In genomic region chr19:5436948-5437306, GRCh38 we compare ENCODE assay signal across 19 cellular contexts. TPM values are rescaled to one million over a fixed set of nuclear protein-coding genes. Genes with fewer than 3 reads are reported as not detected.
DNase-seq lines count a peak whose midpoint lies in the region; ATAC-seq, FAIRE-seq and TF ChIP-seq lines count a peak whose summit lies in the region.
"Had no signal": no experiment of that assay in that cellular context is flagged by ENCODE, and none has a peak within 500 bp of the region (broad histone marks: within the 10 kb centered on the region; RNA-seq: fewer than 3 reads in every experiment).

No MANE protein-coding gene starts in this region.

- TF ChIP-seq CTCF in cardiac muscle cell (IDR thresholded peaks at IDR 0.05; ENCODE audit: low read depth, low read length) (no peak), K562 (IDR thresholded peaks at IDR 0.05 in 2 of 3, conservative IDR thresholded peaks at IDR 0.05 in 1 of 3; ENCODE audit: insufficient read depth in 2 of 3, low read depth in 1 of 3, low read length in 3 of 3) (no peak), type B pancreatic cell (conservative IDR thresholded peaks at IDR 0.05) (no peak)

- no peak for FAIRE-seq in K562 (lab: Jason Lieb, UNC)

- CTCF ChIA-PET in K562 (lab: Yijun Ruan, JAX; ENCODE audit: low intra/inter-chr PET ratio), result no interaction called here

- in situ Hi-C loops in K562 (cut with MboI), result no loop called here

- H3K4me2 ChIP-seq in K562 (ENCODE audit: insufficient read depth, low read length), result no peak overlapping the region

- H3K4me1 Mint-ChIP-seq in type B pancreatic cell (ENCODE audit: unreplicated experiment), result peaks cover 7% of the 10 kb centered on the region
- H3K4me1 Mint-ChIP-seq: activated CD8-positive, alpha-beta memory T cell treated with anti-CD3 and anti-CD28 coated beads, Interleukin-2, amount 10 ng/mL, durations not matched to agents 7 days and 5 days; CD4-positive, alpha-beta memory T cell had no signal

- H3K9me3 Mint-ChIP-seq in type B pancreatic cell, result no peaks in the 10 kb centered on the region

- H2AFZ ChIP-seq in K562 (ENCODE audit: low read depth, low read length), result no peak overlapping the region; the same call in 1 of the 2 replicates

- H3K4me1 ChIP-seq in cardiac muscle cell (ENCODE audit: low read depth) (no peaks in the 10 kb centered on the region), K562 (replicated peaks in 1 of 2; ENCODE audit: control insufficient read depth in 2 of 2, insufficient read depth in 2 of 2, low read length in 2 of 2) (peaks cover 23 to 29% of the 10 kb centered on the region in 2 experiments), mesodermal cell (ENCODE audit: control insufficient read depth, insufficient read depth, low read length, poor library complexity, severe bottlenecking) (peaks cover 13% of the 10 kb centered on the region)

- peaks cover 68% of the 10 kb centered on the region for H3K27me3 ChIP-seq in cardiac muscle cell
- H3K27me3 ChIP-seq in K562 (ENCODE audit: control insufficient read depth in 2 of 2, insufficient read depth in 2 of 2, low read length in 2 of 2), result peaks cover 0 to 5% of the 10 kb centered on the region in 2 experiments; a peak in 1 of 5 replicates

- H3K27ac ChIP-seq in cardiac muscle cell, result no peak overlapping the region
- no peak overlapping the region for H3K27ac ChIP-seq in K562 (ENCODE audit: extremely low read depth, low read depth, low read length)
- no peak overlapping the region for H3K27ac ChIP-seq in mesodermal cell (ENCODE audit: low read depth, low read length, severe bottlenecking)
- H3K27ac ChIP-seq: esophagus muscularis mucosa had no signal

- H3K4me3 ChIP-seq in cardiac muscle cell (peak overlapping the region; percentile 41), K562 (peak overlapping the region; percentile 21; the same call in 1 of the 2 replicates), mesodermal cell (ENCODE audit: extremely low read depth, insufficient read depth, low read length, poor library complexity, severe bottlenecking) (peak overlapping the region; percentile 42)
- H3K4me3 ChIP-seq: esophagus muscularis mucosa had no signal

- BruUV-seq in K562 (replicated peaks; lab: Mats Ljungman, UMichigan), result no TSS peak

- no peak overlapping the region for H3K27ac Mint-ChIP-seq in type B pancreatic cell
- H3K27ac Mint-ChIP-seq: activated CD8-positive, alpha-beta memory T cell treated with anti-CD3 and anti-CD28 coated beads, Interleukin-2, amount 10 ng/mL, durations not matched to agents 7 days and 5 days; CD4-positive, alpha-beta memory T cell; T-helper 2 cell treated with Interferon-gamma antibody and Interleukin-4, amounts not matched to agents 5 μg/mL and 100 μg/mL, for 36 hours had no signal

- peak overlapping the region; percentile 81 for H3K4me3 Mint-ChIP-seq in type B pancreatic cell
- H3K4me3 Mint-ChIP-seq: activated CD8-positive, alpha-beta memory T cell treated with anti-CD3 and anti-CD28 coated beads, Interleukin-2, amount 10 ng/mL, durations not matched to agents 7 days and 5 days; CD4-positive, alpha-beta memory T cell; T-helper 2 cell treated with Interferon-gamma antibody and Interleukin-4, amounts not matched to agents 5 μg/mL and 100 μg/mL, for 36 hours had no signal

- POLR2A ChIA-PET in K562 (lab: Yijun Ruan, JAX), result no interaction called here

- peaks cover 4% of the 10 kb centered on the region for H3K9me1 ChIP-seq in K562 (ENCODE audit: control insufficient read depth, insufficient read depth, low read length)

- ATAC-seq in Right ventricle myocardium inferior, result no peak
- no peak for ATAC-seq in K562
- ATAC-seq in GM18502 (IDR thresholded peaks at IDR 0.05; ENCODE audit: poor library complexity, unreplicated experiment), result no peak
- ATAC-seq: activated CD8-positive, alpha-beta memory T cell treated with anti-CD3 and anti-CD28 coated beads, Interleukin-2, amount 10 ng/mL, durations not matched to agents 7 days and 5 days; left colon had no signal

- H3K36me3 Mint-ChIP-seq in type B pancreatic cell, result no peaks in the 10 kb centered on the region
- H3K36me3 Mint-ChIP-seq: activated CD8-positive, alpha-beta memory T cell treated with anti-CD3 and anti-CD28 coated beads, Interleukin-2, amount 10 ng/mL, durations not matched to agents 7 days and 5 days; CD4-positive, alpha-beta memory T cell had no signal

- DNase-seq in cardiac muscle cell (ENCODE audit: low read depth in 1 of 2, low spot score in 1 of 2) (no peak), Right ventricle myocardium inferior (ENCODE audit: missing footprints) (no peak), K562 (ENCODE audit: extremely low read depth in 1 of 4, low spot score in 3 of 4) (no peak), type B pancreatic cell (ENCODE audit: extremely low spot score, unreplicated experiment) (no peak), T-helper 2 cell (no peak)
- no peak for DNase-seq in activated CD8-positive, alpha-beta memory T cell treated with anti-CD3 and anti-CD28 coated beads, Interleukin-2, amount 50 U/mL, for 48 hours
- DNase-seq: activated CD4-positive, alpha-beta T cell treated with anti-CD3 and anti-CD28 coated beads for 1 hour; activated CD8-positive, alpha-beta memory T cell treated with anti-CD3 and anti-CD28 coated beads, Interleukin-2, amount 10 ng/mL, durations not matched to agents 7 days and 5 days; activated gamma-delta T cell; CD4-positive, alpha-beta memory T cell; left colon; SHP77; stimulated activated naive CD4-positive, alpha-beta T cell had no signal

- H3K79me2 ChIP-seq in K562 (ENCODE audit: control insufficient read depth, insufficient read depth, low read length), result no peaks in the 10 kb centered on the region

- H3K9me3 ChIP-seq in cardiac muscle cell (ENCODE audit: low read depth) (no peaks in the 10 kb centered on the region), K562 (replicated peaks; ENCODE audit: control insufficient read depth, insufficient read depth, low read depth, low read length) (no peaks in the 10 kb centered on the region), mesodermal cell (ENCODE audit: control insufficient read depth, low read length) (no peaks in the 10 kb centered on the region)
- H3K9me3 ChIP-seq: esophagus muscularis mucosa had no signal

- TF ChIP-seq EP300 in K562 (IDR thresholded peaks at IDR 0.05; ENCODE audit: low read length), result no peak

- H3K27me3 Mint-ChIP-seq in type B pancreatic cell, result peaks cover 51% of the 10 kb centered on the region

- TF ChIP-seq POLR2A in K562 (conservative IDR thresholded peaks at IDR 0.05), result no peak

- no peaks in the 10 kb centered on the region for H3K36me3 ChIP-seq in cardiac muscle cell
- H3K36me3 ChIP-seq in K562 (ENCODE audit: control insufficient read depth, insufficient read depth, low read length), result no peaks in the 10 kb centered on the region
- no peaks in the 10 kb centered on the region for H3K36me3 ChIP-seq in mesodermal cell (ENCODE audit: control insufficient read depth, insufficient read depth, low read length)
- H3K36me3 ChIP-seq: esophagus muscularis mucosa had no signal

- 37% methylated on average over 7 of the region's 15 CpGs for WGBS in K562 (ENCODE audit: insufficient coverage, low coverage, missing lambda C conversion rate)
- 7% methylated on average over 8 of the region's 15 CpGs; no CpG with 5 or more reads in 1 of the 2 experiments for WGBS in mesodermal cell (ENCODE audit: insufficient coverage in 2 of 2), 2 experiments

- no peak for TF ChIP-seq RAD21 in K562 (CRISPR knock-in tag; conservative IDR thresholded peaks at IDR 0.05 in 1 of 2, IDR thresholded peaks at IDR 0.05 in 1 of 2)

- no peaks in the 10 kb centered on the region; the same call in 1 of the 2 replicates for H4K20me1 ChIP-seq in K562 (replicated peaks; ENCODE audit: control insufficient read depth, insufficient read depth, low read length)

- intact Hi-C loops in Right ventricle myocardium inferior (cut with DNase I) (no loop called here), K562 (cut with micrococcal nuclease) (no loop called here)

- no peak overlapping the region; a peak in 1 of 4 replicates for H3K9ac ChIP-seq in K562 (ENCODE audit: insufficient read depth in 1 of 2, low read depth in 2 of 2, low read length in 2 of 2)

TF ChIP-seq in K562, 482 proteins besides CTCF, POLR2A, EP300 and RAD21 (continues in another document):
- TF ChIP-seq ZKSCAN8 (CRISPR knock-in tag; IDR thresholded peaks at IDR 0.05), result peak; percentile 89

RNA-seq across cellular contexts. Expression of gene ZNRF4, which starts 18.3 kb away (rescaled TPM):
- total RNA-seq in cardiac muscle cell (not detected in 2 replicates), Right ventricle myocardium inferior (not detected), K562 (2014; rRNA removed) (not detected in 2 replicates), K562 (2014; rRNA removed; fragmentation: Illumina TruSeq; extraction: Trizol) (not detected in 2 replicates), K562 (2015; rRNA removed; fragmentation: Illumina TruSeq; extraction: Trizol) (not detected in 2 replicates), K562 (2021) (not detected in 2 replicates), type B pancreatic cell (ENCODE audit: low replicate concordance) (not detected in 2 replicates)
- polyA plus RNA-seq in cardiac muscle cell (0.60 TPM in 1 of 2 replicates, not detected in the other), K562 (2011; rRNA removed) (not detected in 2 replicates), K562 (2014; fragmentation: Illumina TruSeq; extraction: Trizol) (not detected in 2 replicates), K562 (2014; fragmentation: Nextera tagmentation; extraction: Ambion mirVana) (not detected), K562 (2014; rRNA removed) (not detected in 2 replicates)
- total RNA-seq in K562 (2011; cell fraction: chromatin; rRNA removed; ENCODE audit: low replicate concordance), result not detected in 2 replicates
- not detected in 2 replicates for total RNA-seq in K562 (2011; cell fraction: nucleolus; rRNA removed)
- not detected in 2 replicates for total RNA-seq in K562 (2011; cell fraction: nucleoplasm; rRNA removed)
- polyA plus RNA-seq in K562 (2011; cell fraction: cytosol; rRNA removed), result not detected in 2 replicates
- not detected in 2 replicates for polyA plus RNA-seq in K562 (2011; cell fraction: nucleus; rRNA removed)
- not detected in 2 replicates for polyA plus RNA-seq in K562 (2012)
- not detected in 2 replicates for polyA minus RNA-seq in K562 (2011; rRNA and poly(A)+ RNA removed)
- polyA minus RNA-seq in K562 (2011; cell fraction: cytosol; rRNA and poly(A)+ RNA removed), result not detected in 2 replicates
- polyA minus RNA-seq in K562 (2011; cell fraction: nucleus; rRNA and poly(A)+ RNA removed), result not detected in 2 replicates
- polyA plus RNA-seq in mesodermal cell (2013, experiment 1 of 2), result not detected
- not detected for polyA plus RNA-seq in mesodermal cell (2013, experiment 2 of 2)
- total RNA-seq: activated CD8-positive, alpha-beta memory T cell treated with anti-CD3 and anti-CD28 coated beads, Interleukin-2, amount 10 ng/mL, durations not matched to agents 7 days and 5 days; CD4-positive, alpha-beta memory T cell; esophagus muscularis mucosa; HT-29; left colon; ureter had no signal
- polyA plus RNA-seq: CD4-positive, alpha-beta memory T cell had no signal
